ENCODE assay signal across 1 cellular context in the genomic region with DNA sequence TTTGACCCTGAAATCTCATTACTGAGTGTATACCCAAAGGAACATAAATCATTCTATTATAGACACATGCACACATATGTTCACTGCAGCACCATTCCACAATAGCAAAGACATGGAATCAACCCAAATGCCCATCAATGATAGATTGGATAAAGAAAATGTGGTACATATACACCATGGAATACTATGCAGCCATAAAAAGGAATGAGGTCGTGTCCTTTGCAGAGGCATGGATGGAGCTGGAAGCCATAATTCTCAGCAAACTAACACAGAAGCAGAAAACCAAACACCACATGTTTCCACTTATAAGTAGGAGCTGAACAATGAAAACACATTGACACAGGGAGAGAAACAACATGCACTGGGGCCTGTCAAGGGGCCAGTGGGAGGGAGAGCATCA. TPM values are rescaled to one million over a fixed set of nuclear protein-coding genes. Genes with fewer than 3 reads are reported as not detected.
"Had no signal": no experiment of that assay in that cellular context is flagged by ENCODE, and none has a peak within 500 bp of the region (broad histone marks: within the 10 kb centered on the region; RNA-seq: fewer than 3 reads in every experiment).

No MANE protein-coding gene starts in this region.

RNA-seq across cellular contexts. Expression of a gene that starts 21.0 kb away (rescaled TPM):
- total RNA-seq: GM12878 had no signal
- polyA plus RNA-seq: GM12878 had no signal
